19 cellular contexts compared by ENCODE assay signal in genomic region chr3:53566450-53567145, GRCh38.
DNase-seq lines count a peak whose midpoint lies in the region; ATAC-seq and TF ChIP-seq lines count a peak whose summit lies in the region.
"Had no signal": no experiment of that assay in that cellular context is flagged by ENCODE, and none has a peak within 500 bp of the region (broad histone marks: within the 10 kb centered on the region; RNA-seq: fewer than 3 reads in every experiment).

No MANE protein-coding gene starts in this region.

- no peak overlapping the region for H2BK20ac ChIP-seq in IMR-90 (ENCODE audit: low read depth, low read length)

- H3K4ac ChIP-seq in IMR-90 (ENCODE audit: low read depth, low read length) = no peak overlapping the region
- H3K4ac ChIP-seq in trophoblast cell (ENCODE audit: low read depth, low read length) = no peak overlapping the region

- H3K4me1 Mint-ChIP-seq in GM23338 (peaks cover 14% of the 10 kb centered on the region), endodermal cell (peaks cover 43% of the 10 kb centered on the region)
- H3K4me1 Mint-ChIP-seq: CD14-positive monocyte had no signal

- H2BK120ac ChIP-seq in IMR-90 (ENCODE audit: low read depth, low read length) = no peak overlapping the region
- H2BK120ac ChIP-seq in trophoblast cell (ENCODE audit: insufficient read depth, low read length, poor library complexity) = no peak overlapping the region

- H3K18ac ChIP-seq in IMR-90 (ENCODE audit: low read depth, low read length) = no peak overlapping the region
- no peak overlapping the region for H3K18ac ChIP-seq in trophoblast cell (ENCODE audit: low read length)

- H3K4me3 ChIP-seq in GM23338 = no peak overlapping the region
- H3K4me3 ChIP-seq in IMR-90 (ENCODE audit: insufficient read depth, low read depth, low read length) = no peak overlapping the region
- peak overlapping the region; percentile 64 for H3K4me3 ChIP-seq in endodermal cell (ENCODE audit: low read length)
- no peak overlapping the region for H3K4me3 ChIP-seq in trophoblast cell (ENCODE audit: low read depth, low read length)

- H2AK5ac ChIP-seq in IMR-90 (ENCODE audit: low read depth, low read length) (no peak overlapping the region), trophoblast cell (ENCODE audit: low read length) (no peak overlapping the region)

- no TSS peak for BruUV-seq in IMR-90 (replicated peaks; lab: Mats Ljungman, UMichigan)

- no peak overlapping the region for H3K9ac ChIP-seq in IMR-90 (ENCODE audit: low read depth, low read length)
- peak overlapping the region; percentile 35 for H3K9ac ChIP-seq in endodermal cell (ENCODE audit: extremely low read depth, low read length, poor library complexity, severe bottlenecking)
- H3K9ac ChIP-seq in trophoblast cell (ENCODE audit: low read length) = no peak overlapping the region
- H3K9ac ChIP-seq: KMS-11 had no signal

- H2AK9ac ChIP-seq in IMR-90 (replicated peaks; ENCODE audit: low read depth, low read length, poor library complexity) = peak overlapping the region; percentile 24

- POLR2A ChIA-PET in IMR-90 (lab: Charles Lee; ENCODE audit: unreplicated experiment) = no interaction called here

- peak; percentile 81 for ATAC-seq in GM23338
- ATAC-seq in IMR-90 (ENCODE audit: low read depth) = no peak
- no peak for ATAC-seq in GM21360 (IDR thresholded peaks at IDR 0.05; ENCODE audit: unreplicated experiment)
- ATAC-seq: HCT116, HepG2 had no signal

- no peaks in the 10 kb centered on the region for H3F3A ChIP-seq in GM23338 (replicated peaks; ENCODE audit: low read depth)

- H3K79me2 ChIP-seq in GM23338 (replicated peaks; ENCODE audit: insufficient read depth) (no peaks in the 10 kb centered on the region), trophoblast cell (ENCODE audit: control insufficient read depth, insufficient read depth, low read length, poor library complexity) (no peaks in the 10 kb centered on the region)

- DNase-seq in GM23338 (ENCODE audit: low spot score) (no peak), IMR-90 (no peak), endodermal cell (peak; percentile 86), trophoblast cell (peak; percentile 57 to 72), NCI-H446 (lab: John Stamatoyannopoulos, UW) (no peak), C1 segment of cervical spinal cord (lab: John Stamatoyannopoulos, UW) (no peak)
- DNase-seq: COR-L47, DMS153, MM.1S, NCI-H1092 treated with DMSO at 0.1 percent for 48 hours, NCI-H1694 treated with DMSO at 0.1 percent for 48 hours, NCI-H446 treated with DMSO at 0.1 percent for 48 hours, RPMI8226, SIG-M5 had no signal

- H4K91ac ChIP-seq in IMR-90 (ENCODE audit: insufficient read depth, low read depth, low read length) (no peak overlapping the region), trophoblast cell (ENCODE audit: low read depth, low read length) (no peak overlapping the region)

- TF ChIP-seq CTCF in GM23338 (conservative IDR thresholded peaks at IDR 0.05; ENCODE audit: low read depth in 2 of 2) = no peak
- TF ChIP-seq CTCF in IMR-90 (conservative IDR thresholded peaks at IDR 0.05; ENCODE audit: low read depth, low read length) = no peak
- no peak for TF ChIP-seq CTCF in endodermal cell (conservative IDR thresholded peaks at IDR 0.05)

- no peak overlapping the region for H3K56ac ChIP-seq in IMR-90 (ENCODE audit: extremely low read depth, insufficient read depth, low read length)

- H3K27me3 Mint-ChIP-seq in GM23338 (ENCODE audit: insufficient read depth, low read depth, poor library complexity) (no peaks in the 10 kb centered on the region), endodermal cell (ENCODE audit: insufficient read depth) (peaks cover 20% of the 10 kb centered on the region)

- dilution Hi-C loops in IMR-90 (cut with HindIII; ENCODE audit: low sequenced_read_pairs, unreplicated experiment) = no loop called here

- no peak overlapping the region for H3K14ac ChIP-seq in IMR-90 (replicated peaks; ENCODE audit: low read depth, low read length)
- H3K14ac ChIP-seq in trophoblast cell (ENCODE audit: low read length) = no peak overlapping the region

- in situ Hi-C loops in IMR-90 (cut with MboI; ENCODE audit: low sequenced_read_pairs) = no loop called here

- H3K27ac ChIP-seq in GM23338 (ENCODE audit: low read depth) (no peak overlapping the region), IMR-90 (ENCODE audit: insufficient read depth, low read length) (no peak overlapping the region), endodermal cell (ENCODE audit: low read depth, low read length) (peak overlapping the region; percentile 51), trophoblast cell (ENCODE audit: low read depth, low read length) (no peak overlapping the region)
- H3K27ac ChIP-seq: KMS-11 had no signal

- H3K27ac Mint-ChIP-seq in GM23338 (no peak overlapping the region), endodermal cell (peak overlapping the region; percentile 88)
- H3K27ac Mint-ChIP-seq: CD14-positive monocyte had no signal

- H4K8ac ChIP-seq in IMR-90 (ENCODE audit: low read depth in 2 of 2, low read length in 2 of 2) = no peak overlapping the region
- H4K8ac ChIP-seq in trophoblast cell (ENCODE audit: low read depth, low read length) = no peak overlapping the region

- no peak overlapping the region for H2BK12ac ChIP-seq in trophoblast cell (ENCODE audit: low read length)

- no peak overlapping the region for H4K5ac ChIP-seq in IMR-90 (ENCODE audit: low read depth, low read length)

- H3K4me3 Mint-ChIP-seq in GM23338 (no peak overlapping the region), endodermal cell (peak overlapping the region; percentile 34)

- no peaks in the 10 kb centered on the region for H3K9me3 ChIP-seq in IMR-90 (ENCODE audit: control insufficient read depth, insufficient read depth, low read length)
- H3K9me3 ChIP-seq in endodermal cell (ENCODE audit: control insufficient read depth, low read length) = no peaks in the 10 kb centered on the region
- H3K9me3 ChIP-seq in trophoblast cell (ENCODE audit: insufficient read depth, low read depth, low read length) = peaks cover 2% of the 10 kb centered on the region

- no peak overlapping the region for H4K12ac ChIP-seq in trophoblast cell (ENCODE audit: low read depth, low read length)

- H3K9me2 ChIP-seq in GM23338 (ENCODE audit: insufficient read depth) = peaks cover 4% of the 10 kb centered on the region

- WGBS in IMR-90 (ENCODE audit: extremely low coverage in 2 of 2, insufficient read length in 1 of 2), 2 experiments = 50% methylated on average over 2 of the region's 11 CpGs; no CpG with 5 or more reads in 1 of the 2 experiments
- 45 to 64% methylated on average over 8 to 11 of the region's 11 CpGs for WGBS in endodermal cell (ENCODE audit: insufficient coverage in 1 of 2, insufficient read length in 1 of 2), 2 experiments
- no CpG with 5 or more reads among the region's 11 CpGs for WGBS in trophoblast cell (ENCODE audit: extremely low coverage, insufficient coverage, insufficient read length)

- no peaks in the 10 kb centered on the region for H3K9me3 Mint-ChIP-seq in GM23338
- no peaks in the 10 kb centered on the region for H3K9me3 Mint-ChIP-seq in endodermal cell

- H3K36me3 Mint-ChIP-seq in GM23338 (ENCODE audit: low read depth) (no peaks in the 10 kb centered on the region), endodermal cell (ENCODE audit: low read depth) (no peaks in the 10 kb centered on the region)
- H3K36me3 Mint-ChIP-seq: CD14-positive monocyte had no signal

- no peaks in the 10 kb centered on the region for H3K27me3 ChIP-seq in GM23338 (ENCODE audit: insufficient read depth)
- no peaks in the 10 kb centered on the region; the same call in 1 of the 2 replicates for H3K27me3 ChIP-seq in IMR-90 (ENCODE audit: control insufficient read depth, insufficient read depth, low read length)
- H3K27me3 ChIP-seq in endodermal cell (ENCODE audit: control insufficient read depth, insufficient read depth, low read length, poor library complexity, severe bottlenecking) = no peaks in the 10 kb centered on the region
- H3K27me3 ChIP-seq in trophoblast cell (ENCODE audit: insufficient read depth, low read length) = no peaks in the 10 kb centered on the region

- H3K4me2 ChIP-seq in GM23338 = no peak overlapping the region
- H3K4me2 ChIP-seq in IMR-90 (ENCODE audit: low read depth, low read length) = no peak overlapping the region
- no peak overlapping the region for H3K4me2 ChIP-seq in trophoblast cell (ENCODE audit: low read length)
- H3K4me2 ChIP-seq: KMS-11 had no signal

- no peaks in the 10 kb centered on the region for H3K36me3 ChIP-seq in GM23338 (ENCODE audit: insufficient read depth)
- no peaks in the 10 kb centered on the region for H3K36me3 ChIP-seq in IMR-90 (ENCODE audit: control insufficient read depth, insufficient read depth, low read length)
- H3K36me3 ChIP-seq in endodermal cell (ENCODE audit: control insufficient read depth, insufficient read depth, low read length) = no peaks in the 10 kb centered on the region
- no peaks in the 10 kb centered on the region for H3K36me3 ChIP-seq in trophoblast cell (ENCODE audit: control insufficient read depth in 1 of 2, insufficient read depth in 2 of 2, low read length in 2 of 2)

- H2BK15ac ChIP-seq in IMR-90 (ENCODE audit: low read depth, low read length) = no peak overlapping the region

- no peak for TF ChIP-seq POLR2A in IMR-90 (IDR thresholded peaks at IDR 0.05; ENCODE audit: low read depth, low read length)

- H2AFZ ChIP-seq in GM23338 = no peak overlapping the region
- no peak overlapping the region for H2AFZ ChIP-seq in IMR-90 (replicated peaks; ENCODE audit: low read length, poor library complexity)
- H2AFZ ChIP-seq in trophoblast cell (ENCODE audit: insufficient read depth, low read length, poor library complexity) = no peak overlapping the region

- CTCF ChIA-PET in IMR-90 (lab: Yijun Ruan, JAX) = no interaction called here

- H3K9me1 ChIP-seq in IMR-90 (ENCODE audit: insufficient read depth, low read length) = no peaks in the 10 kb centered on the region

- H3K79me1 ChIP-seq in IMR-90 (ENCODE audit: low read depth in 1 of 2, low read length in 2 of 2) (no peaks in the 10 kb centered on the region), trophoblast cell (ENCODE audit: low read length) (no peaks in the 10 kb centered on the region)

- H3K4me1 ChIP-seq in GM23338 (ENCODE audit: insufficient read depth) (0 out of 2 replicates have a peak, but pooled peaks cover 5% of the 10 kb centered on the region), IMR-90 (ENCODE audit: control insufficient read depth, insufficient read depth, low read length) (no peaks in the 10 kb centered on the region), endodermal cell (ENCODE audit: control insufficient read depth, insufficient read depth, low read length) (peaks cover 24% of the 10 kb centered on the region), trophoblast cell (ENCODE audit: control insufficient read depth in 1 of 2, insufficient read depth in 2 of 2, low read length in 2 of 2) (peaks cover 0 to 4% of the 10 kb centered on the region in 2 experiments)

- intact Hi-C loops in IMR-90 (cut with micrococcal nuclease) = no loop called here

- H2BK5ac ChIP-seq in IMR-90 (ENCODE audit: low read depth, low read length, poor library complexity, severe bottlenecking) (no peak overlapping the region), trophoblast cell (ENCODE audit: low read depth, low read length, poor library complexity) (no peak overlapping the region)

- H3K23ac ChIP-seq in IMR-90 (ENCODE audit: low read depth, low read length) = no peak overlapping the region
- no peak overlapping the region for H3K23ac ChIP-seq in trophoblast cell (ENCODE audit: low read length)

- no peak for TF ChIP-seq RAD21 in IMR-90 (IDR thresholded peaks at IDR 0.05; ENCODE audit: low read length)

- H4K20me1 ChIP-seq in GM23338 (replicated peaks; ENCODE audit: insufficient read depth) = no peaks in the 10 kb centered on the region
- no peaks in the 10 kb centered on the region for H4K20me1 ChIP-seq in IMR-90 (ENCODE audit: insufficient read depth, low read length)

Comparison
In these comparisons a context has a peak if more than half of its experiments do, and no peak if none do; other contexts are left out.
1. DNase-seq: peak in endodermal cell (single experiment) and trophoblast cell (2 of 2); none in GM23338 (single experiment), IMR-90 (single experiment), NCI-H446 (0 of 2) and C1 segment of cervical spinal cord (0 of 14).